1 cellular context compared by ENCODE assay signal in the genomic region with DNA sequence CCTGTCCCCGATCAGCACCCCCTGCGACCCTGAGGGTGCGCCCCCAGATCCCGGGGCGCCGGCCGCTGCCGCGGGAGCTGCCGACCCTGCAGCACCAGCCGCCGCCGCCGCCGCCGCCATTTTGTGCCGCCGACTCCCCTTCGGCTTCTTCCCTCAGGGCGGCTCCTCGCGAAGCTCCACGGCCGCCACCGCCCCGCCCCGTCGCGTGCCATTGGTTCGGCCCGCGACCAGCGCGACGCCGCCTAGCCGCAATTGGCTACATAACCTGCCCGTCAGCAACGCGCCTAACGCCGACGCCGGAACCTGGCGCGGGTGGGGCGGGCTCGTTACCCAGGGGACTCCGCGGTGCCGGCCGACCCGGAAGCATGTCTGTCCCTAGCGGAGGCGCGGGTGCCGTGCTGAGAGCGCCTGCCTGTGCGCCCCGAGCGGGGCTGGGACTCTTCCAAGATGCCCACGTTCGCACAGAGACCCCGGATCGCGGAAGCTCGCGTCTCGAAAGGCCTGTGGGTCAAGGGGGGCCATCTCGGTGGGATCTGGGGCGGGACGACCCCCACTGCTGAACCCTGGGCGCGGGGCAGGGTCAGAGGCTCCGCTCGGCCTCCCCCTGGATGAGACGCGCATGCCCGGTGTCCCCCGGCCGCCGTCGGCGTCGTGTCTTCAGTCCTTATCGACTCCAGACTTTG.
A peak's percentile ranks its signal among the peaks of the same experiment; 100 is the strongest.
TF ChIP-seq lines count a peak whose summit lies in the region.

Gene CCNL2 (minus strand): TSS at position 149 of the 683 bp plus-strand sequence. CDS start 29 bp downstream, at position 120.

TF ChIP-seq in K562, 482 proteins besides CTCF, POLR2A, EP300 and RAD21 (continued from another document and continues in another):
- TF ChIP-seq SFPQ (IDR thresholded peaks at IDR 0.05; ENCODE audit: low read depth, low read length) (no peak), HNRNPK (IDR thresholded peaks at IDR 0.05; ENCODE audit: low read depth, low read length, poor library complexity, severe bottlenecking) (peak; percentile 68), ZBTB17 (CRISPR knock-in tag; IDR thresholded peaks at IDR 0.05) (peak; percentile 34; the same call in 1 of the 2 replicates), ZBTB9 (CRISPR knock-in tag; IDR thresholded peaks at IDR 0.05) (peak; percentile 65; the same call in 1 of the 2 replicates), KAT8 (IDR thresholded peaks at IDR 0.05; ENCODE audit: low read depth) (0 out of 2 replicates have a peak, but pooled peaks have one; percentile 11), ZNF696 (CRISPR knock-in tag; conservative IDR thresholded peaks at IDR 0.05) (no peak), ZNF197 (CRISPR knock-in tag; IDR thresholded peaks at IDR 0.05; ENCODE audit: low read depth) (no peak), NR2C2 (CRISPR knock-in tag; IDR thresholded peaks at IDR 0.05) (peak; percentile 80), NR2C2 (tag; IDR thresholded peaks at IDR 0.05) (peak; percentile 98), NFYB (IDR thresholded peaks at IDR 0.05; ENCODE audit: extremely low read depth, insufficient read length) (peak; percentile 98), GTF2B (IDR thresholded peaks at IDR 0.05; ENCODE audit: extremely low read depth, insufficient read length) (no peak), ZNF354B (CRISPR knock-in tag; IDR thresholded peaks at IDR 0.05) (no peak), MCM2 (IDR thresholded peaks at IDR 0.05; ENCODE audit: low read depth) (no peak), EGR1 (conservative IDR thresholded peaks at IDR 0.05) (peak; percentile 75), MBD2 (IDR thresholded peaks at IDR 0.05; ENCODE audit: borderline replicate concordance, low read depth) (peak; percentile 98), XRCC5 (IDR thresholded peaks at IDR 0.05; ENCODE audit: low read depth, low read length) (0 out of 2 replicates have a peak, but pooled peaks have one; percentile 10), C11orf30 (IDR thresholded peaks at IDR 0.05; ENCODE audit: low read depth) (peak; percentile 97), SNIP1 (IDR thresholded peaks at IDR 0.05; ENCODE audit: low read depth) (no peak), MGA (IDR thresholded peaks at IDR 0.05) (peak; percentile 83; the same call in 1 of the 2 replicates), ZBTB7A (IDR thresholded peaks at IDR 0.05; ENCODE audit: borderline replicate concordance, control insufficient read depth, low read depth, low read length) (no peak; the same call in none of the 2 replicates), NR4A1 (CRISPR knock-in tag; IDR thresholded peaks at IDR 0.05) (peak; percentile 18; the same call in 1 of the 2 replicates), NR4A1 (tag; IDR thresholded peaks at IDR 0.05) (no peak), CHCHD3 (CRISPR knock-in tag; IDR thresholded peaks at IDR 0.05) (no peak), PURB (CRISPR knock-in tag; IDR thresholded peaks at IDR 0.05; ENCODE audit: low read depth) (no peak), MTA2 (IDR thresholded peaks at IDR 0.05; ENCODE audit: low read depth) (no peak), BRF1 (IDR thresholded peaks at IDR 0.05; ENCODE audit: borderline replicate concordance, extremely low read depth, insufficient read length) (no peak)
- TF ChIP-seq, protein P1, sequence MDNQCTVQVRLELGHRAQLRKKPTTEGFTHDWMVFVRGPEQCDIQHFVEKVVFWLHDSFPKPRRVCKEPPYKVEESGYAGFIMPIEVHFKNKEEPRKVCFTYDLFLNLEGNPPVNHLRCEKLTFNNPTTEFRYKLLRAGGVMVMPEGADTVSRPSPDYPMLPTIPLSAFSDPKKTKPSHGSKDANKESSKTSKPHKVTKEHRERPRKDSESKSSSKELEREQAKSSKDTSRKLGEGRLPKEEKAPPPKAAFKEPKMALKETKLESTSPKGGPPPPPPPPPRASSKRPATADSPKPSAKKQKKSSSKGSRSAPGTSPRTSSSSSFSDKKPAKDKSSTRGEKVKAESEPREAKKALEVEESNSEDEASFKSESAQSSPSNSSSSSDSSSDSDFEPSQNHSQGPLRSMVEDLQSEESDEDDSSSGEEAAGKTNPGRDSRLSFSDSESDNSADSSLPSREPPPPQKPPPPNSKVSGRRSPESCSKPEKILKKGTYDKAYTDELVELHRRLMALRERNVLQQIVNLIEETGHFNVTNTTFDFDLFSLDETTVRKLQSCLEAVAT (IDR thresholded peaks at IDR 0.05): peak in 1 of 2 experiments; percentile 97; a peak in 2 of 4 replicates
- TF ChIP-seq, protein P2, sequence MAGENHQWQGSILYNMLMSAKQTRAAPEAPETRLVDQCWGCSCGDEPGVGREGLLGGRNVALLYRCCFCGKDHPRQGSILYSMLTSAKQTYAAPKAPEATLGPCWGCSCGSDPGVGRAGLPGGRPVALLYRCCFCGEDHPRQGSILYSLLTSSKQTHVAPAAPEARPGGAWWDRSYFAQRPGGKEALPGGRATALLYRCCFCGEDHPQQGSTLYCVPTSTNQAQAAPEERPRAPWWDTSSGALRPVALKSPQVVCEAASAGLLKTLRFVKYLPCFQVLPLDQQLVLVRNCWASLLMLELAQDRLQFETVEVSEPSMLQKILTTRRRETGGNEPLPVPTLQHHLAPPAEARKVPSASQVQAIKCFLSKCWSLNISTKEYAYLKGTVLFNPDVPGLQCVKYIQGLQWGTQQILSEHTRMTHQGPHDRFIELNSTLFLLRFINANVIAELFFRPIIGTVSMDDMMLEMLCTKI (IDR thresholded peaks at IDR 0.05; ENCODE audit: partially characterized antibody): no peak
- TF ChIP-seq, protein P3, sequence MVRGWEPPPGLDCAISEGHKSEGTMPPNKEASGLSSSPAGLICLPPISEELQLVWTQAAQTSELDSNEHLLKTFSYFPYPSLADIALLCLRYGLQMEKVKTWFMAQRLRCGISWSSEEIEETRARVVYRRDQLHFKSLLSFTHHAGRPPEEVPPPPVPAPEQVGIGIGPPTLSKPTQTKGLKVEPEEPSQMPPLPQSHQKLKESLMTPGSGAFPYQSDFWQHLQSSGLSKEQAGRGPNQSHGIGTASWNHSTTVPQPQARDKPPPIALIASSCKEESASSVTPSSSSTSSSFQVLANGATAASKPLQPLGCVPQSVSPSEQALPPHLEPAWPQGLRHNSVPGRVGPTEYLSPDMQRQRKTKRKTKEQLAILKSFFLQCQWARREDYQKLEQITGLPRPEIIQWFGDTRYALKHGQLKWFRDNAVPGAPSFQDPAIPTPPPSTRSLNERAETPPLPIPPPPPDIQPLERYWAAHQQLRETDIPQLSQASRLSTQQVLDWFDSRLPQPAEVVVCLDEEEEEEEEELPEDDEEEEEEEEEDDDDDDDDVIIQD (CRISPR knock-in tag; IDR thresholded peaks at IDR 0.05): 0 out of 2 replicates have a peak, but pooled peaks have one; percentile 65
